ENCODE assay signal across 1 cellular context in the genomic region with DNA sequence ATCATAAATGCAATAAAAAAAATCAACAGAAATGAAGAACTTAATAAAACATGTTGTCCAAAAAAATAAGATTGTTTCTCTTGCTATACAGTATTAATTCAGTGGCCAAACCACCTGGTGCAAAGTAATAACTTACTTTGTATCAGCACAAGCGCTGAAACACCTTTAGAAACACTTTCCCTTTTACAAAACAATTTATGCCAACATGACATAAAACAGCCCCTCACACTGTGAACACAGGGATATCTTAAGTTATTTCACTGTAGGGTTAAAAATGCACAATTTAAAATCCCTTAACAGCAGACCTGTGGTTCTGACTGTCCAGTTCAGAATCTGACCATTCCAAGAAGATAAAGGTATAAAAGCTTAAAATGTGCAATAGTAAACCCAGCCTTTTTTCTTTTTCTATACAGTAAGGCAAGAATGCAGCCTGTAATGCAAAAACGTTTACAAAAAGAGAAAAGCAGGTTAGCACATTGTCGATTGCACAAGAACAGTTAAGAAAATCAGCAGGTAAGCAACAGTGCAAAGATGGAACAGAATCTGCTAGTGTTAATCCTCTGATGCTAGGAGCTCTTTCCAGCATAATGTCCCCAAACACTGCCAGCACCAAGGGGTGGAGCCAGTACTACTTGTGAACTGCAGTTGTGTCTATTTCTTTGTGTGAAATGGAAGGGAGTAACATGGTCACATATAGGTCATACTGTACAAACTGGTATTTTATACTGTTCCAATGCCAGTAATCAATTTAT.
TF ChIP-seq lines count a peak whose summit lies in the region.

No MANE protein-coding gene starts in this region.

TF ChIP-seq in K562, 482 proteins besides CTCF, POLR2A, EP300 and RAD21 (continued from another document):
- TF ChIP-seq, protein P1, sequence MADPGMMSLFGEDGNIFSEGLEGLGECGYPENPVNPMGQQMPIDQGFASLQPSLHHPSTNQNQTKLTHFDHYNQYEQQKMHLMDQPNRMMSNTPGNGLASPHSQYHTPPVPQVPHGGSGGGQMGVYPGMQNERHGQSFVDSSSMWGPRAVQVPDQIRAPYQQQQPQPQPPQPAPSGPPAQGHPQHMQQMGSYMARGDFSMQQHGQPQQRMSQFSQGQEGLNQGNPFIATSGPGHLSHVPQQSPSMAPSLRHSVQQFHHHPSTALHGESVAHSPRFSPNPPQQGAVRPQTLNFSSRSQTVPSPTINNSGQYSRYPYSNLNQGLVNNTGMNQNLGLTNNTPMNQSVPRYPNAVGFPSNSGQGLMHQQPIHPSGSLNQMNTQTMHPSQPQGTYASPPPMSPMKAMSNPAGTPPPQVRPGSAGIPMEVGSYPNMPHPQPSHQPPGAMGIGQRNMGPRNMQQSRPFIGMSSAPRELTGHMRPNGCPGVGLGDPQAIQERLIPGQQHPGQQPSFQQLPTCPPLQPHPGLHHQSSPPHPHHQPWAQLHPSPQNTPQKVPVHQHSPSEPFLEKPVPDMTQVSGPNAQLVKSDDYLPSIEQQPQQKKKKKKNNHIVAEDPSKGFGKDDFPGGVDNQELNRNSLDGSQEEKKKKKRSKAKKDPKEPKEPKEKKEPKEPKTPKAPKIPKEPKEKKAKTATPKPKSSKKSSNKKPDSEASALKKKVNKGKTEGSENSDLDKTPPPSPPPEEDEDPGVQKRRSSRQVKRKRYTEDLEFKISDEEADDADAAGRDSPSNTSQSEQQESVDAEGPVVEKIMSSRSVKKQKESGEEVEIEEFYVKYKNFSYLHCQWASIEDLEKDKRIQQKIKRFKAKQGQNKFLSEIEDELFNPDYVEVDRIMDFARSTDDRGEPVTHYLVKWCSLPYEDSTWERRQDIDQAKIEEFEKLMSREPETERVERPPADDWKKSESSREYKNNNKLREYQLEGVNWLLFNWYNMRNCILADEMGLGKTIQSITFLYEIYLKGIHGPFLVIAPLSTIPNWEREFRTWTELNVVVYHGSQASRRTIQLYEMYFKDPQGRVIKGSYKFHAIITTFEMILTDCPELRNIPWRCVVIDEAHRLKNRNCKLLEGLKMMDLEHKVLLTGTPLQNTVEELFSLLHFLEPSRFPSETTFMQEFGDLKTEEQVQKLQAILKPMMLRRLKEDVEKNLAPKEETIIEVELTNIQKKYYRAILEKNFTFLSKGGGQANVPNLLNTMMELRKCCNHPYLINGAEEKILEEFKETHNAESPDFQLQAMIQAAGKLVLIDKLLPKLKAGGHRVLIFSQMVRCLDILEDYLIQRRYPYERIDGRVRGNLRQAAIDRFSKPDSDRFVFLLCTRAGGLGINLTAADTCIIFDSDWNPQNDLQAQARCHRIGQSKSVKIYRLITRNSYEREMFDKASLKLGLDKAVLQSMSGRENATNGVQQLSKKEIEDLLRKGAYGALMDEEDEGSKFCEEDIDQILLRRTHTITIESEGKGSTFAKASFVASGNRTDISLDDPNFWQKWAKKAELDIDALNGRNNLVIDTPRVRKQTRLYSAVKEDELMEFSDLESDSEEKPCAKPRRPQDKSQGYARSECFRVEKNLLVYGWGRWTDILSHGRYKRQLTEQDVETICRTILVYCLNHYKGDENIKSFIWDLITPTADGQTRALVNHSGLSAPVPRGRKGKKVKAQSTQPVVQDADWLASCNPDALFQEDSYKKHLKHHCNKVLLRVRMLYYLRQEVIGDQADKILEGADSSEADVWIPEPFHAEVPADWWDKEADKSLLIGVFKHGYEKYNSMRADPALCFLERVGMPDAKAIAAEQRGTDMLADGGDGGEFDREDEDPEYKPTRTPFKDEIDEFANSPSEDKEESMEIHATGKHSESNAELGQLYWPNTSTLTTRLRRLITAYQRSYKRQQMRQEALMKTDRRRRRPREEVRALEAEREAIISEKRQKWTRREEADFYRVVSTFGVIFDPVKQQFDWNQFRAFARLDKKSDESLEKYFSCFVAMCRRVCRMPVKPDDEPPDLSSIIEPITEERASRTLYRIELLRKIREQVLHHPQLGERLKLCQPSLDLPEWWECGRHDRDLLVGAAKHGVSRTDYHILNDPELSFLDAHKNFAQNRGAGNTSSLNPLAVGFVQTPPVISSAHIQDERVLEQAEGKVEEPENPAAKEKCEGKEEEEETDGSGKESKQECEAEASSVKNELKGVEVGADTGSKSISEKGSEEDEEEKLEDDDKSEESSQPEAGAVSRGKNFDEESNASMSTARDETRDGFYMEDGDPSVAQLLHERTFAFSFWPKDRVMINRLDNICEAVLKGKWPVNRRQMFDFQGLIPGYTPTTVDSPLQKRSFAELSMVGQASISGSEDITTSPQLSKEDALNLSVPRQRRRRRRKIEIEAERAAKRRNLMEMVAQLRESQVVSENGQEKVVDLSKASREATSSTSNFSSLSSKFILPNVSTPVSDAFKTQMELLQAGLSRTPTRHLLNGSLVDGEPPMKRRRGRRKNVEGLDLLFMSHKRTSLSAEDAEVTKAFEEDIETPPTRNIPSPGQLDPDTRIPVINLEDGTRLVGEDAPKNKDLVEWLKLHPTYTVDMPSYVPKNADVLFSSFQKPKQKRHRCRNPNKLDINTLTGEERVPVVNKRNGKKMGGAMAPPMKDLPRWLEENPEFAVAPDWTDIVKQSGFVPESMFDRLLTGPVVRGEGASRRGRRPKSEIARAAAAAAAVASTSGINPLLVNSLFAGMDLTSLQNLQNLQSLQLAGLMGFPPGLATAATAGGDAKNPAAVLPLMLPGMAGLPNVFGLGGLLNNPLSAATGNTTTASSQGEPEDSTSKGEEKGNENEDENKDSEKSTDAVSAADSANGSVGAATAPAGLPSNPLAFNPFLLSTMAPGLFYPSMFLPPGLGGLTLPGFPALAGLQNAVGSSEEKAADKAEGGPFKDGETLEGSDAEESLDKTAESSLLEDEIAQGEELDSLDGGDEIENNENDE (IDR thresholded peaks at IDR 0.05; ENCODE audit: low read depth, low read length): no peak
